ENCODE assay signal across 8 cellular contexts in genomic region chr2:29920631-29921559, GRCh38. TPM values are rescaled to one million over a fixed set of nuclear protein-coding genes. Genes with fewer than 3 reads are reported as not detected.
DNase-seq lines count a peak whose midpoint lies in the region; ATAC-seq and TF ChIP-seq lines count a peak whose summit lies in the region.

No MANE protein-coding gene starts in this region.

- in situ Hi-C loops in SK-MEL-5 (cut with HindIII; ENCODE audit: low pct_unique_long_range_greater_than_20kb, low sequenced_read_pairs) = no loop called here

- CTCF ChIA-PET in activated CD4-positive, alpha-beta T cell treated with anti-CD3 and anti-CD28 coated beads for 36 hours (lab: Charles Lee) = interaction anchor here (0.6 to 4.1 kb wide), 7 partner anchors 8 to 613 kb away, joined by 3 to 49 read pairs (median 4); no protein-coding TSS in a partner anchor

- no peak overlapping the region for H3K27ac Mint-ChIP-seq in activated CD4-positive, alpha-beta T cell treated with anti-CD3 and anti-CD28 coated beads for 36 hours

- peak; percentile 35 for ATAC-seq in activated CD4-positive, alpha-beta T cell treated with anti-CD3 and anti-CD28 coated beads for 36 hours
- ATAC-seq in omental fat pad (ENCODE audit: low FRiP score) = peak; percentile 45
- no peak for ATAC-seq in GM19452 (IDR thresholded peaks at IDR 0.05; ENCODE audit: unreplicated experiment)
- no peak for ATAC-seq in GM21528 (IDR thresholded peaks at IDR 0.05; ENCODE audit: low FRiP score, unreplicated experiment)
- ATAC-seq in HG03469 (IDR thresholded peaks at IDR 0.05; ENCODE audit: unreplicated experiment) = no peak

- POLR2A ChIA-PET in activated CD4-positive, alpha-beta T cell treated with anti-CD3 and anti-CD28 coated beads for 36 hours (lab: Charles Lee) = interaction anchor here (0.6 to 0.7 kb wide), 2 partner anchors 302 to 816 kb away, joined by 3 to 4 read pairs; no protein-coding TSS in a partner anchor

- intact Hi-C loops in activated CD4-positive, alpha-beta T cell treated with anti-CD3 and anti-CD28 coated beads for 36 hours (cut with DNase I, micrococcal nuclease) = loop anchor here (5.0 kb wide), 2 partner anchors 106 to 629 kb away; no protein-coding TSS in a partner anchor

- no peaks in the 10 kb centered on the region for H3K36me3 Mint-ChIP-seq in activated CD4-positive, alpha-beta T cell treated with anti-CD3 and anti-CD28 coated beads for 36 hours (ENCODE audit: low read depth)

- H3K4me3 Mint-ChIP-seq in activated CD4-positive, alpha-beta T cell treated with anti-CD3 and anti-CD28 coated beads for 36 hours = no peak overlapping the region

- H3K4me1 Mint-ChIP-seq in activated CD4-positive, alpha-beta T cell treated with anti-CD3 and anti-CD28 coated beads for 36 hours = peaks cover 11% of the 10 kb centered on the region

- TF ChIP-seq CTCF in fibroblast of the aortic adventitia (IDR thresholded peaks at IDR 0.05; ENCODE audit: insufficient read depth, low read length) (no peak), omental fat pad (IDR thresholded peaks at IDR 0.05) (no peak)

- H3K9me3 Mint-ChIP-seq in activated CD4-positive, alpha-beta T cell treated with anti-CD3 and anti-CD28 coated beads for 36 hours (ENCODE audit: low read depth) = no peaks in the 10 kb centered on the region

- no peak overlapping the region for H3K4me3 ChIP-seq in fibroblast of the aortic adventitia (ENCODE audit: low read depth, low read length)

- DNase-seq in activated CD4-positive, alpha-beta T cell treated with anti-CD3 and anti-CD28 coated beads for 36 hours = peak; percentile 38
- DNase-seq in activated CD4-positive, alpha-beta T cell treated with anti-CD3 and anti-CD28 coated beads for 1 hour = no peak
- peak; percentile 29 for DNase-seq in SK-MEL-5 (ENCODE audit: low read depth, low spot score)
- peak; percentile 4 for DNase-seq in fibroblast of the aortic adventitia (ENCODE audit: low read depth)
- DNase-seq in omental fat pad (ENCODE audit: low spot score) = no peak

- peaks cover 64% of the 10 kb centered on the region for H3K27me3 Mint-ChIP-seq in activated CD4-positive, alpha-beta T cell treated with anti-CD3 and anti-CD28 coated beads for 36 hours

RNA-seq across cellular contexts. Expression of gene ALK, which starts 0.5 kb away (rescaled TPM):
- total RNA-seq in activated CD4-positive, alpha-beta T cell treated with anti-CD3 and anti-CD28 coated beads for 36 hours = not detected
- 3.7 and 4.8 TPM in 2 replicates for total RNA-seq in SK-MEL-5 (2014; rRNA removed; shearing (Covaris generic))
- polyA plus RNA-seq in SK-MEL-5 (2015; cell fraction: cytosol; rRNA removed) = 3.4 and 5.6 TPM in 2 replicates
- polyA plus RNA-seq in SK-MEL-5 (2015; cell fraction: nucleus; rRNA removed) = 2.0 and 3.5 TPM in 2 replicates
- total RNA-seq in fibroblast of the aortic adventitia (ENCODE audit: low replicate concordance) (0.27 and 0.82 TPM in 2 replicates), omental fat pad (1 to 10 TPM in 1 of 4 donors, under 1 TPM in 2, not detected in 1; 0.12 to 2.2 (median 0.44) TPM)

Comparison
In these comparisons a context has a peak if more than half of its experiments do, and no peak if none do; other contexts are left out.
1. DNase-seq: peak in activated CD4-positive, alpha-beta T cell treated with anti-CD3 and anti-CD28 coated beads for 36 hours (single experiment), SK-MEL-5 (single experiment) and fibroblast of the aortic adventitia (single experiment); none in activated CD4-positive, alpha-beta T cell treated with anti-CD3 and anti-CD28 coated beads for 1 hour (single experiment) and omental fat pad (single experiment).
2. ATAC-seq: peak in activated CD4-positive, alpha-beta T cell treated with anti-CD3 and anti-CD28 coated beads for 36 hours (single experiment) and omental fat pad (single experiment); none in GM19452 (single experiment), GM21528 (single experiment) and HG03469 (single experiment).